Comparison of ENCODE assay signal across 1 cellular context in the genomic region with DNA sequence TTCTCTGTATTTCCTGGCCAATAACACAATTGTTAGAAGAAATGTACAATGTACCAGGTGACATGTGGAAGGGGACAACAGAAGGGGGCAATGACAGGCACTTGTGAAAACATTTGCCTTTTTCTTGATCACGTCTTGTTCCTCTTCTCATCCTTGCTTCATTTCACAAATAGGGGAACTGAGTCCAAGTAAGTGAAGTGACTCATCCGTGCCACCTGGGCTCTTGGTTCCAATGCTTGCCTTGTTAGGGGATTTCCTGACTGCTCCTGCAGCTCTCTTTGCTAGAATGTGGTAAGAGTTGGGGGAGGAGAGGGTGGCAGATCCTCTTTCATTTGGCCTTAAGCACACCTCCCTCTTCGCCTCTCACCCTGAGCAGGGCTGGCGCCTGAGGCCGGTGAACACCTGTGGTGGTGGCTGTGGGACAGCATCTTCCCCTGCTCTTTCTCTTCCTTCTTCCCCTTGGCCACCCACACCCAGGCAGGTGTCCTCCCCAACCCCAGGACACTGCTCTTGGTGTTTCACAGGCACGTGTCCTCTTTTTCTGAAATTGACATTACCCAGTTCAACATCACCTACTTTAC.
TF ChIP-seq lines count a peak whose summit lies in the region.

No MANE protein-coding gene starts in this region.

TF ChIP-seq in GM12878, 131 proteins besides CTCF, POLR2A, EP300 and RAD21 (continued from another document and continues in another):
- TF ChIP-seq, protein P1, sequence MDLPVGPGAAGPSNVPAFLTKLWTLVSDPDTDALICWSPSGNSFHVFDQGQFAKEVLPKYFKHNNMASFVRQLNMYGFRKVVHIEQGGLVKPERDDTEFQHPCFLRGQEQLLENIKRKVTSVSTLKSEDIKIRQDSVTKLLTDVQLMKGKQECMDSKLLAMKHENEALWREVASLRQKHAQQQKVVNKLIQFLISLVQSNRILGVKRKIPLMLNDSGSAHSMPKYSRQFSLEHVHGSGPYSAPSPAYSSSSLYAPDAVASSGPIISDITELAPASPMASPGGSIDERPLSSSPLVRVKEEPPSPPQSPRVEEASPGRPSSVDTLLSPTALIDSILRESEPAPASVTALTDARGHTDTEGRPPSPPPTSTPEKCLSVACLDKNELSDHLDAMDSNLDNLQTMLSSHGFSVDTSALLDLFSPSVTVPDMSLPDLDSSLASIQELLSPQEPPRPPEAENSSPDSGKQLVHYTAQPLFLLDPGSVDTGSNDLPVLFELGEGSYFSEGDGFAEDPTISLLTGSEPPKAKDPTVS (IDR thresholded peaks at IDR 0.05; ENCODE audit: low read depth, low read length): no peak
- no peak for TF ChIP-seq TAF1 (IDR thresholded peaks at IDR 0.05; ENCODE audit: borderline replicate concordance, low read depth, low read length)
- TF ChIP-seq, protein P2, sequence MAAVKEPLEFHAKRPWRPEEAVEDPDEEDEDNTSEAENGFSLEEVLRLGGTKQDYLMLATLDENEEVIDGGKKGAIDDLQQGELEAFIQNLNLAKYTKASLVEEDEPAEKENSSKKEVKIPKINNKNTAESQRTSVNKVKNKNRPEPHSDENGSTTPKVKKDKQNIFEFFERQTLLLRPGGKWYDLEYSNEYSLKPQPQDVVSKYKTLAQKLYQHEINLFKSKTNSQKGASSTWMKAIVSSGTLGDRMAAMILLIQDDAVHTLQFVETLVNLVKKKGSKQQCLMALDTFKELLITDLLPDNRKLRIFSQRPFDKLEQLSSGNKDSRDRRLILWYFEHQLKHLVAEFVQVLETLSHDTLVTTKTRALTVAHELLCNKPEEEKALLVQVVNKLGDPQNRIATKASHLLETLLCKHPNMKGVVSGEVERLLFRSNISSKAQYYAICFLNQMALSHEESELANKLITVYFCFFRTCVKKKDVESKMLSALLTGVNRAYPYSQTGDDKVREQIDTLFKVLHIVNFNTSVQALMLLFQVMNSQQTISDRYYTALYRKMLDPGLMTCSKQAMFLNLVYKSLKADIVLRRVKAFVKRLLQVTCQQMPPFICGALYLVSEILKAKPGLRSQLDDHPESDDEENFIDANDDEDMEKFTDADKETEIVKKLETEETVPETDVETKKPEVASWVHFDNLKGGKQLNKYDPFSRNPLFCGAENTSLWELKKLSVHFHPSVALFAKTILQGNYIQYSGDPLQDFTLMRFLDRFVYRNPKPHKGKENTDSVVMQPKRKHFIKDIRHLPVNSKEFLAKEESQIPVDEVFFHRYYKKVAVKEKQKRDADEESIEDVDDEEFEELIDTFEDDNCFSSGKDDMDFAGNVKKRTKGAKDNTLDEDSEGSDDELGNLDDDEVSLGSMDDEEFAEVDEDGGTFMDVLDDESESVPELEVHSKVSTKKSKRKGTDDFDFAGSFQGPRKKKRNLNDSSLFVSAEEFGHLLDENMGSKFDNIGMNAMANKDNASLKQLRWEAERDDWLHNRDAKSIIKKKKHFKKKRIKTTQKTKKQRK (IDR thresholded peaks at IDR 0.05; ENCODE audit: low read depth, low read length): no peak
- TF ChIP-seq DPF2 (IDR thresholded peaks at IDR 0.05): peak; percentile 99
- TF ChIP-seq, protein P3, sequence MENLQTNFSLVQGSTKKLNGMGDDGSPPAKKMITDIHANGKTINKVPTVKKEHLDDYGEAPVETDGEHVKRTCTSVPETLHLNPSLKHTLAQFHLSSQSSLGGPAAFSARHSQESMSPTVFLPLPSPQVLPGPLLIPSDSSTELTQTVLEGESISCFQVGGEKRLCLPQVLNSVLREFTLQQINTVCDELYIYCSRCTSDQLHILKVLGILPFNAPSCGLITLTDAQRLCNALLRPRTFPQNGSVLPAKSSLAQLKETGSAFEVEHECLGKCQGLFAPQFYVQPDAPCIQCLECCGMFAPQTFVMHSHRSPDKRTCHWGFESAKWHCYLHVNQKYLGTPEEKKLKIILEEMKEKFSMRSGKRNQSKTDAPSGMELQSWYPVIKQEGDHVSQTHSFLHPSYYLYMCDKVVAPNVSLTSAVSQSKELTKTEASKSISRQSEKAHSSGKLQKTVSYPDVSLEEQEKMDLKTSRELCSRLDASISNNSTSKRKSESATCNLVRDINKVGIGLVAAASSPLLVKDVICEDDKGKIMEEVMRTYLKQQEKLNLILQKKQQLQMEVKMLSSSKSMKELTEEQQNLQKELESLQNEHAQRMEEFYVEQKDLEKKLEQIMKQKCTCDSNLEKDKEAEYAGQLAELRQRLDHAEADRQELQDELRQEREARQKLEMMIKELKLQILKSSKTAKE (IDR thresholded peaks at IDR 0.05; ENCODE audit: low read depth, poor library complexity, severe bottlenecking): peak; percentile 94
- peak; percentile 65 for TF ChIP-seq CREB1 (IDR thresholded peaks at IDR 0.05; ENCODE audit: low read depth)
- TF ChIP-seq ZNF384 (IDR thresholded peaks at IDR 0.05; ENCODE audit: borderline replicate concordance, low read depth, low read length): no peak
- TF ChIP-seq EED (IDR thresholded peaks at IDR 0.05; ENCODE audit: low read depth): peak; percentile 99
- peak; percentile 94 for TF ChIP-seq HDGF (IDR thresholded peaks at IDR 0.05)
- peak; percentile 60 to 86 for TF ChIP-seq SRF (IDR thresholded peaks at IDR 0.05; ENCODE audit: low read depth in 2 of 2, low read length in 2 of 2)
- TF ChIP-seq RELA (IDR thresholded peaks at IDR 0.05; ENCODE audit: borderline replicate concordance, partially characterized antibody): peak; percentile 99
- TF ChIP-seq, protein P4, sequence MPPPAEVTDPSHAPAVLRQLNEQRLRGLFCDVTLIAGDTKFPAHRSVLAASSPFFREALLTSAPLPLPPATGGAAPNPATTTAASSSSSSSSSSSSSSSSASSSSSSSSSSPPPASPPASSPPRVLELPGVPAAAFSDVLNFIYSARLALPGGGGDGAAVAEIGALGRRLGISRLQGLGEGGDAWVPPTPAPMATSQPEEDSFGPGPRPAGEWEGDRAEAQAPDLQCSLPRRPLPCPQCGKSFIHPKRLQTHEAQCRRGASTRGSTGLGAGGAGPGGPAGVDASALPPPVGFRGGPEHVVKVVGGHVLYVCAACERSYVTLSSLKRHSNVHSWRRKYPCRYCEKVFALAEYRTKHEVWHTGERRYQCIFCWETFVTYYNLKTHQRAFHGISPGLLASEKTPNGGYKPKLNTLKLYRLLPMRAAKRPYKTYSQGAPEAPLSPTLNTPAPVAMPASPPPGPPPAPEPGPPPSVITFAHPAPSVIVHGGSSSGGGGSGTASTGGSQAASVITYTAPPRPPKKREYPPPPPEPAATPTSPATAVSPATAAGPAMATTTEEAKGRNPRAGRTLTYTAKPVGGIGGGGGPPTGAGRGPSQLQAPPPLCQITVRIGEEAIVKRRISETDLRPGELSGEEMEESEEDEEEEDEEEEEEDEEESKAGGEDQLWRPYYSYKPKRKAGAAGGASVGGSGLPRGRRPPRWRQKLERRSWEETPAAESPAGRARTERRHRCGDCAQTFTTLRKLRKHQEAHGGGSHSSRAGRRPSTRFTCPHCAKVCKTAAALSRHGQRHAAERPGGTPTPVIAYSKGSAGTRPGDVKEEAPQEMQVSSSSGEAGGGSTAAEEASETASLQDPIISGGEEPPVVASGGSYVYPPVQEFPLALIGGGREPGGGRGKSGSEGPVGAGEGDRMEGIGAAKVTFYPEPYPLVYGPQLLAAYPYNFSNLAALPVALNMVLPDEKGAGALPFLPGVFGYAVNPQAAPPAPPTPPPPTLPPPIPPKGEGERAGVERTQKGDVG (CRISPR knock-in tag; IDR thresholded peaks at IDR 0.05): no peak
- TF ChIP-seq, protein P5, sequence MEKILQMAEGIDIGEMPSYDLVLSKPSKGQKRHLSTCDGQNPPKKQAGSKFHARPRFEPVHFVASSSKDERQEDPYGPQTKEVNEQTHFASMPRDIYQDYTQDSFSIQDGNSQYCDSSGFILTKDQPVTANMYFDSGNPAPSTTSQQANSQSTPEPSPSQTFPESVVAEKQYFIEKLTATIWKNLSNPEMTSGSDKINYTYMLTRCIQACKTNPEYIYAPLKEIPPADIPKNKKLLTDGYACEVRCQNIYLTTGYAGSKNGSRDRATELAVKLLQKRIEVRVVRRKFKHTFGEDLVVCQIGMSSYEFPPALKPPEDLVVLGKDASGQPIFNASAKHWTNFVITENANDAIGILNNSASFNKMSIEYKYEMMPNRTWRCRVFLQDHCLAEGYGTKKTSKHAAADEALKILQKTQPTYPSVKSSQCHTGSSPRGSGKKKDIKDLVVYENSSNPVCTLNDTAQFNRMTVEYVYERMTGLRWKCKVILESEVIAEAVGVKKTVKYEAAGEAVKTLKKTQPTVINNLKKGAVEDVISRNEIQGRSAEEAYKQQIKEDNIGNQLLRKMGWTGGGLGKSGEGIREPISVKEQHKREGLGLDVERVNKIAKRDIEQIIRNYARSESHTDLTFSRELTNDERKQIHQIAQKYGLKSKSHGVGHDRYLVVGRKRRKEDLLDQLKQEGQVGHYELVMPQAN (conservative IDR thresholded peaks at IDR 0.05): peak; percentile 64
- TF ChIP-seq, protein P6, sequence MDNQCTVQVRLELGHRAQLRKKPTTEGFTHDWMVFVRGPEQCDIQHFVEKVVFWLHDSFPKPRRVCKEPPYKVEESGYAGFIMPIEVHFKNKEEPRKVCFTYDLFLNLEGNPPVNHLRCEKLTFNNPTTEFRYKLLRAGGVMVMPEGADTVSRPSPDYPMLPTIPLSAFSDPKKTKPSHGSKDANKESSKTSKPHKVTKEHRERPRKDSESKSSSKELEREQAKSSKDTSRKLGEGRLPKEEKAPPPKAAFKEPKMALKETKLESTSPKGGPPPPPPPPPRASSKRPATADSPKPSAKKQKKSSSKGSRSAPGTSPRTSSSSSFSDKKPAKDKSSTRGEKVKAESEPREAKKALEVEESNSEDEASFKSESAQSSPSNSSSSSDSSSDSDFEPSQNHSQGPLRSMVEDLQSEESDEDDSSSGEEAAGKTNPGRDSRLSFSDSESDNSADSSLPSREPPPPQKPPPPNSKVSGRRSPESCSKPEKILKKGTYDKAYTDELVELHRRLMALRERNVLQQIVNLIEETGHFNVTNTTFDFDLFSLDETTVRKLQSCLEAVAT (IDR thresholded peaks at IDR 0.05): peak; percentile 94
- TF ChIP-seq RFX5 (IDR thresholded peaks at IDR 0.05; ENCODE audit: low read depth, low read length): no peak
- TF ChIP-seq SREBF1 (IDR thresholded peaks at IDR 0.05; ENCODE audit: low read length): no peak
- TF ChIP-seq, protein P7, sequence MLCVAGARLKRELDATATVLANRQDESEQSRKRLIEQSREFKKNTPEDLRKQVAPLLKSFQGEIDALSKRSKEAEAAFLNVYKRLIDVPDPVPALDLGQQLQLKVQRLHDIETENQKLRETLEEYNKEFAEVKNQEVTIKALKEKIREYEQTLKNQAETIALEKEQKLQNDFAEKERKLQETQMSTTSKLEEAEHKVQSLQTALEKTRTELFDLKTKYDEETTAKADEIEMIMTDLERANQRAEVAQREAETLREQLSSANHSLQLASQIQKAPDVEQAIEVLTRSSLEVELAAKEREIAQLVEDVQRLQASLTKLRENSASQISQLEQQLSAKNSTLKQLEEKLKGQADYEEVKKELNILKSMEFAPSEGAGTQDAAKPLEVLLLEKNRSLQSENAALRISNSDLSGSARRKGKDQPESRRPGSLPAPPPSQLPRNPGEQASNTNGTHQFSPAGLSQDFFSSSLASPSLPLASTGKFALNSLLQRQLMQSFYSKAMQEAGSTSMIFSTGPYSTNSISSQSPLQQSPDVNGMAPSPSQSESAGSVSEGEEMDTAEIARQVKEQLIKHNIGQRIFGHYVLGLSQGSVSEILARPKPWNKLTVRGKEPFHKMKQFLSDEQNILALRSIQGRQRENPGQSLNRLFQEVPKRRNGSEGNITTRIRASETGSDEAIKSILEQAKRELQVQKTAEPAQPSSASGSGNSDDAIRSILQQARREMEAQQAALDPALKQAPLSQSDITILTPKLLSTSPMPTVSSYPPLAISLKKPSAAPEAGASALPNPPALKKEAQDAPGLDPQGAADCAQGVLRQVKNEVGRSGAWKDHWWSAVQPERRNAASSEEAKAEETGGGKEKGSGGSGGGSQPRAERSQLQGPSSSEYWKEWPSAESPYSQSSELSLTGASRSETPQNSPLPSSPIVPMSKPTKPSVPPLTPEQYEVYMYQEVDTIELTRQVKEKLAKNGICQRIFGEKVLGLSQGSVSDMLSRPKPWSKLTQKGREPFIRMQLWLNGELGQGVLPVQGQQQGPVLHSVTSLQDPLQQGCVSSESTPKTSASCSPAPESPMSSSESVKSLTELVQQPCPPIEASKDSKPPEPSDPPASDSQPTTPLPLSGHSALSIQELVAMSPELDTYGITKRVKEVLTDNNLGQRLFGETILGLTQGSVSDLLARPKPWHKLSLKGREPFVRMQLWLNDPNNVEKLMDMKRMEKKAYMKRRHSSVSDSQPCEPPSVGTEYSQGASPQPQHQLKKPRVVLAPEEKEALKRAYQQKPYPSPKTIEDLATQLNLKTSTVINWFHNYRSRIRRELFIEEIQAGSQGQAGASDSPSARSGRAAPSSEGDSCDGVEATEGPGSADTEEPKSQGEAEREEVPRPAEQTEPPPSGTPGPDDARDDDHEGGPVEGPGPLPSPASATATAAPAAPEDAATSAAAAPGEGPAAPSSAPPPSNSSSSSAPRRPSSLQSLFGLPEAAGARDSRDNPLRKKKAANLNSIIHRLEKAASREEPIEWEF (IDR thresholded peaks at IDR 0.05; ENCODE audit: insufficient replicate concordance, low read depth, low read length): no peak
- TF ChIP-seq PAX8 (IDR thresholded peaks at IDR 0.05): no peak
- TF ChIP-seq SPI1 (IDR thresholded peaks at IDR 0.05; ENCODE audit: borderline replicate concordance, insufficient read depth, low read depth, low read length): peak; percentile 97
- no peak for TF ChIP-seq CHD1 (IDR thresholded peaks at IDR 0.05; ENCODE audit: low read depth, low read length)
- TF ChIP-seq RCOR1 (conservative IDR thresholded peaks at IDR 0.05; ENCODE audit: low read depth, low read length): peak; percentile 54; the same call in 1 of the 2 replicates
- TF ChIP-seq IKZF1 (conservative IDR thresholded peaks at IDR 0.05): peak; percentile 98
- TF ChIP-seq MYC (IDR thresholded peaks at IDR 0.05; ENCODE audit: insufficient read depth, insufficient read length, insufficient replicate concordance, low read length, severe bottlenecking): peak; percentile 70
- TF ChIP-seq WRNIP1 (IDR thresholded peaks at IDR 0.05; ENCODE audit: borderline replicate concordance, low read depth, low read length): no peak
- TF ChIP-seq, protein P8, sequence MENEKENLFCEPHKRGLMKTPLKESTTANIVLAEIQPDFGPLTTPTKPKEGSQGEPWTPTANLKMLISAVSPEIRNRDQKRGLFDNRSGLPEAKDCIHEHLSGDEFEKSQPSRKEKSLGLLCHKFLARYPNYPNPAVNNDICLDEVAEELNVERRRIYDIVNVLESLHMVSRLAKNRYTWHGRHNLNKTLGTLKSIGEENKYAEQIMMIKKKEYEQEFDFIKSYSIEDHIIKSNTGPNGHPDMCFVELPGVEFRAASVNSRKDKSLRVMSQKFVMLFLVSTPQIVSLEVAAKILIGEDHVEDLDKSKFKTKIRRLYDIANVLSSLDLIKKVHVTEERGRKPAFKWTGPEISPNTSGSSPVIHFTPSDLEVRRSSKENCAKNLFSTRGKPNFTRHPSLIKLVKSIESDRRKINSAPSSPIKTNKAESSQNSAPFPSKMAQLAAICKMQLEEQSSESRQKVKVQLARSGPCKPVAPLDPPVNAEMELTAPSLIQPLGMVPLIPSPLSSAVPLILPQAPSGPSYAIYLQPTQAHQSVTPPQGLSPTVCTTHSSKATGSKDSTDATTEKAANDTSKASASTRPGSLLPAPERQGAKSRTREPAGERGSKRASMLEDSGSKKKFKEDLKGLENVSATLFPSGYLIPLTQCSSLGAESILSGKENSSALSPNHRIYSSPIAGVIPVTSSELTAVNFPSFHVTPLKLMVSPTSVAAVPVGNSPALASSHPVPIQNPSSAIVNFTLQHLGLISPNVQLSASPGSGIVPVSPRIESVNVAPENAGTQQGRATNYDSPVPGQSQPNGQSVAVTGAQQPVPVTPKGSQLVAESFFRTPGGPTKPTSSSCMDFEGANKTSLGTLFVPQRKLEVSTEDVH (IDR thresholded peaks at IDR 0.05; ENCODE audit: low read depth, partially characterized antibody): no peak
- TF ChIP-seq BCL11A (IDR thresholded peaks at IDR 0.05; ENCODE audit: low read depth, low read length): peak; percentile 96
- TF ChIP-seq NFXL1 (IDR thresholded peaks at IDR 0.05; ENCODE audit: borderline replicate concordance): no peak
- TF ChIP-seq MTA2 (IDR thresholded peaks at IDR 0.05; ENCODE audit: low read depth): peak; percentile 95
